1 cellular context compared by ENCODE assay signal in genomic region chr22:45309422-45310227, GRCh38.
TF ChIP-seq lines count a peak whose summit lies in the region.

Gene FAM118A, plus strand, starts transcription at chr22:45309934. Its CDS starts 12,446 bp downstream, at chr22:45322380.

TF ChIP-seq in K562, 482 proteins besides CTCF, POLR2A, EP300 and RAD21 (continued from another document and continues in another):
- TF ChIP-seq SIRT6 (IDR thresholded peaks at IDR 0.05; ENCODE audit: low read depth, low read length) (no peak), CTBP1 (IDR thresholded peaks at IDR 0.05; ENCODE audit: borderline replicate concordance) (peak; percentile 70; the same call in 1 of the 2 replicates), CHCHD3 (CRISPR knock-in tag; IDR thresholded peaks at IDR 0.05) (no peak), CUX1 (CRISPR knock-in tag; IDR thresholded peaks at IDR 0.05) (no peak), SREBF1 (IDR thresholded peaks at IDR 0.05; ENCODE audit: borderline replicate concordance, low read depth, low read length) (no peak), FOXA3 (CRISPR knock-in tag; conservative IDR thresholded peaks at IDR 0.05 in 1 of 2, IDR thresholded peaks at IDR 0.05 in 1 of 2) (no peak), PHB (CRISPR knock-in tag; IDR thresholded peaks at IDR 0.05) (no peak), C11orf30 (IDR thresholded peaks at IDR 0.05; ENCODE audit: low read depth) (peak; percentile 16; the same call in 1 of the 2 replicates), POLR2B (IDR thresholded peaks at IDR 0.05; ENCODE audit: low read depth, partially characterized antibody) (peak; percentile 40), ZNF408 (CRISPR knock-in tag; IDR thresholded peaks at IDR 0.05; ENCODE audit: low read depth) (no peak), NFE2L1 (tag; IDR thresholded peaks at IDR 0.05; ENCODE audit: borderline replicate concordance, low read depth) (no peak), IFI16 (CRISPR knock-in tag; IDR thresholded peaks at IDR 0.05) (no peak), DDX20 (tag; IDR thresholded peaks at IDR 0.05; ENCODE audit: low read depth) (no peak), MYBL2 (IDR thresholded peaks at IDR 0.05; ENCODE audit: low read depth) (no peak), MYBL2 (CRISPR knock-in tag; IDR thresholded peaks at IDR 0.05; ENCODE audit: borderline replicate concordance) (no peak), TOE1 (IDR thresholded peaks at IDR 0.05; ENCODE audit: borderline replicate concordance) (no peak), TOE1 (CRISPR knock-in tag; IDR thresholded peaks at IDR 0.05; ENCODE audit: borderline replicate concordance, low read depth) (no peak), PREB (CRISPR knock-in tag; IDR thresholded peaks at IDR 0.05) (no peak), ZNF253 (CRISPR knock-in tag; conservative IDR thresholded peaks at IDR 0.05) (no peak), ZNF184 (CRISPR knock-in tag; IDR thresholded peaks at IDR 0.05) (no peak), ARHGAP35 (IDR thresholded peaks at IDR 0.05; ENCODE audit: partially characterized antibody) (no peak), ZSCAN32 (CRISPR knock-in tag; IDR thresholded peaks at IDR 0.05) (no peak), ZFPM2 (CRISPR knock-in tag; IDR thresholded peaks at IDR 0.05) (no peak), IRF9 (tag; IDR thresholded peaks at IDR 0.05) (no peak), ZNF239 (CRISPR knock-in tag; IDR thresholded peaks at IDR 0.05) (no peak), HMG20B (CRISPR knock-in tag; IDR thresholded peaks at IDR 0.05) (no peak), CTCFL (IDR thresholded peaks at IDR 0.05; ENCODE audit: borderline replicate concordance, insufficient read depth, low read depth, low read length, poor library complexity, severe bottlenecking) (peak; percentile 34), SIX5 (IDR thresholded peaks at IDR 0.05; ENCODE audit: borderline replicate concordance in 1 of 2, insufficient read depth in 1 of 2, low read depth in 1 of 2, low read length in 2 of 2) (peak in 1 of 2 experiments; percentile 30; a peak in 1 of 4 replicates), YY1 (IDR thresholded peaks at IDR 0.05; ENCODE audit: borderline replicate concordance in 1 of 3, control insufficient read depth in 1 of 3, extremely low read depth in 1 of 3, insufficient read depth in 3 of 3, insufficient read length in 1 of 3, insufficient replicate concordance in 2 of 3, low read depth in 1 of 3, low read length in 2 of 3) (peak in 2 of 3 experiments; percentile 68 to 69), HDAC1 (IDR thresholded peaks at IDR 0.05) (peak in 1 of 2 experiments; percentile 64; a peak in 2 of 4 replicates), MCM7 (IDR thresholded peaks at IDR 0.05) (no peak), ATF6 (CRISPR knock-in tag; IDR thresholded peaks at IDR 0.05) (no peak), ZNF561 (CRISPR knock-in tag; conservative IDR thresholded peaks at IDR 0.05) (no peak), IRF1 (CRISPR knock-in tag; IDR thresholded peaks at IDR 0.05; ENCODE audit: borderline replicate concordance) (no peak), ATF1 (CRISPR knock-in tag; IDR thresholded peaks at IDR 0.05) (no peak; the same call in 1 of the 2 replicates), ATF1 (tag; IDR thresholded peaks at IDR 0.05) (peak; percentile 49), KLF1 (tag; IDR thresholded peaks at IDR 0.05) (no peak), SOX6 (IDR thresholded peaks at IDR 0.05) (no peak)
- TF ChIP-seq, protein P1, sequence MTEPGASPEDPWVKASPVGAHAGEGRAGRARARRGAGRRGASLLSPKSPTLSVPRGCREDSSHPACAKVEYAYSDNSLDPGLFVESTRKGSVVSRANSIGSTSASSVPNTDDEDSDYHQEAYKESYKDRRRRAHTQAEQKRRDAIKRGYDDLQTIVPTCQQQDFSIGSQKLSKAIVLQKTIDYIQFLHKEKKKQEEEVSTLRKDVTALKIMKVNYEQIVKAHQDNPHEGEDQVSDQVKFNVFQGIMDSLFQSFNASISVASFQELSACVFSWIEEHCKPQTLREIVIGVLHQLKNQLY (CRISPR knock-in tag; conservative IDR thresholded peaks at IDR 0.05), result no peak
- TF ChIP-seq, protein P2, sequence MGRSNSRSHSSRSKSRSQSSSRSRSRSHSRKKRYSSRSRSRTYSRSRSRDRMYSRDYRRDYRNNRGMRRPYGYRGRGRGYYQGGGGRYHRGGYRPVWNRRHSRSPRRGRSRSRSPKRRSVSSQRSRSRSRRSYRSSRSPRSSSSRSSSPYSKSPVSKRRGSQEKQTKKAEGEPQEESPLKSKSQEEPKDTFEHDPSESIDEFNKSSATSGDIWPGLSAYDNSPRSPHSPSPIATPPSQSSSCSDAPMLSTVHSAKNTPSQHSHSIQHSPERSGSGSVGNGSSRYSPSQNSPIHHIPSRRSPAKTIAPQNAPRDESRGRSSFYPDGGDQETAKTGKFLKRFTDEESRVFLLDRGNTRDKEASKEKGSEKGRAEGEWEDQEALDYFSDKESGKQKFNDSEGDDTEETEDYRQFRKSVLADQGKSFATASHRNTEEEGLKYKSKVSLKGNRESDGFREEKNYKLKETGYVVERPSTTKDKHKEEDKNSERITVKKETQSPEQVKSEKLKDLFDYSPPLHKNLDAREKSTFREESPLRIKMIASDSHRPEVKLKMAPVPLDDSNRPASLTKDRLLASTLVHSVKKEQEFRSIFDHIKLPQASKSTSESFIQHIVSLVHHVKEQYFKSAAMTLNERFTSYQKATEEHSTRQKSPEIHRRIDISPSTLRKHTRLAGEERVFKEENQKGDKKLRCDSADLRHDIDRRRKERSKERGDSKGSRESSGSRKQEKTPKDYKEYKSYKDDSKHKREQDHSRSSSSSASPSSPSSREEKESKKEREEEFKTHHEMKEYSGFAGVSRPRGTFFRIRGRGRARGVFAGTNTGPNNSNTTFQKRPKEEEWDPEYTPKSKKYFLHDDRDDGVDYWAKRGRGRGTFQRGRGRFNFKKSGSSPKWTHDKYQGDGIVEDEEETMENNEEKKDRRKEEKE (IDR thresholded peaks at IDR 0.05; ENCODE audit: borderline replicate concordance in 1 of 2, control insufficient read depth in 1 of 2, low read depth in 2 of 2, low read length in 1 of 2), result peak in 1 of 2 experiments; percentile 81; a peak in 2 of 4 replicates
- TF ChIP-seq, protein P3, sequence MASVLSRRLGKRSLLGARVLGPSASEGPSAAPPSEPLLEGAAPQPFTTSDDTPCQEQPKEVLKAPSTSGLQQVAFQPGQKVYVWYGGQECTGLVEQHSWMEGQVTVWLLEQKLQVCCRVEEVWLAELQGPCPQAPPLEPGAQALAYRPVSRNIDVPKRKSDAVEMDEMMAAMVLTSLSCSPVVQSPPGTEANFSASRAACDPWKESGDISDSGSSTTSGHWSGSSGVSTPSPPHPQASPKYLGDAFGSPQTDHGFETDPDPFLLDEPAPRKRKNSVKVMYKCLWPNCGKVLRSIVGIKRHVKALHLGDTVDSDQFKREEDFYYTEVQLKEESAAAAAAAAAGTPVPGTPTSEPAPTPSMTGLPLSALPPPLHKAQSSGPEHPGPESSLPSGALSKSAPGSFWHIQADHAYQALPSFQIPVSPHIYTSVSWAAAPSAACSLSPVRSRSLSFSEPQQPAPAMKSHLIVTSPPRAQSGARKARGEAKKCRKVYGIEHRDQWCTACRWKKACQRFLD (CRISPR knock-in tag; IDR thresholded peaks at IDR 0.05), result peak; percentile 81
- TF ChIP-seq, protein P4, sequence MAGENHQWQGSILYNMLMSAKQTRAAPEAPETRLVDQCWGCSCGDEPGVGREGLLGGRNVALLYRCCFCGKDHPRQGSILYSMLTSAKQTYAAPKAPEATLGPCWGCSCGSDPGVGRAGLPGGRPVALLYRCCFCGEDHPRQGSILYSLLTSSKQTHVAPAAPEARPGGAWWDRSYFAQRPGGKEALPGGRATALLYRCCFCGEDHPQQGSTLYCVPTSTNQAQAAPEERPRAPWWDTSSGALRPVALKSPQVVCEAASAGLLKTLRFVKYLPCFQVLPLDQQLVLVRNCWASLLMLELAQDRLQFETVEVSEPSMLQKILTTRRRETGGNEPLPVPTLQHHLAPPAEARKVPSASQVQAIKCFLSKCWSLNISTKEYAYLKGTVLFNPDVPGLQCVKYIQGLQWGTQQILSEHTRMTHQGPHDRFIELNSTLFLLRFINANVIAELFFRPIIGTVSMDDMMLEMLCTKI (IDR thresholded peaks at IDR 0.05; ENCODE audit: partially characterized antibody), result no peak
